In the genomic region with DNA sequence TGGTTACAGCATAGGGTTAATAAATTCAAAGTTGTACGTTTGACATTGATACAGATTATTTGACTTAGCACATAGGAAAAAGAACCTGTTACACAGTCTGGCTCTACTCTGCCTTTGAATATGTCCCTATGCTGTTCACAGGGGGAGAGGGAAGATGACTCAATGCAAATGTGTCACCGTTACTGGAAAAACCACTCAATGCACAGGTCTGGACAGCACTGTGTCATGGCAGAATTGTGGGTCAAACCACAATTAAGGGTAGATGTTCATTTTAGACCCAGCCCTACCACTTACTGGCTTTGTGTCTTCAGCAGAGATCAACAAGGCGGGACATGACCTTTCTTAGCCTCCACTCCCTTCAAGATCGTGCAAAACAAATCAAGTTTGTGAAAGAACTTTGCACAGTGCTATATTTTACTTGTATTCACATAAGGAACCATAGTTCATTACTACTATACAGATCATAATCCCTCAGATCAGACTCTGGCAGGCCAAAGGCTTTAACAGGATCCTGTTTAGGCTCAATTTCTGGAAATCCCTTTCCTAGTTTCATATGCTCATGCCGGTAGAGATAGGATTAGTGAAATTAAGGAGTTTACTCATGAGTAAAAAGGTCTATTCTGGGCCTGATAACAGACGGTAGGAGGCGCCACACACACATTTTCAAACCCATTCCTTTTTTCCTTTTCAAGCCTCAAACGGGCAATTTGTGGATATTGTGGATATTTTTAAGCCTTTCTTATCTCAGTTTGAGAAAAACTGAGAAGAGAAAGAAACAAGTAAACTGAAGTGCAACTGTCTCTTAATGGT, we compare ENCODE assay signal across 1 cellular context.
TF ChIP-seq lines count a peak whose summit lies in the region.

No MANE protein-coding gene starts in this region.

TF ChIP-seq in HCT116, 20 proteins besides CTCF, POLR2A, EP300 and RAD21:
- no peak for TF ChIP-seq REST (IDR thresholded peaks at IDR 0.05; ENCODE audit: low read depth)
- peak; percentile 53 for TF ChIP-seq JUND (IDR thresholded peaks at IDR 0.05)
- TF ChIP-seq CEBPB (IDR thresholded peaks at IDR 0.05; ENCODE audit: low read depth): 0 out of 2 replicates have a peak, but pooled peaks have one; percentile 5
- peak; percentile 41 for TF ChIP-seq SP1 (IDR thresholded peaks at IDR 0.05; ENCODE audit: low read depth)
- TF ChIP-seq FOSL1 (IDR thresholded peaks at IDR 0.05; ENCODE audit: low read depth): peak; percentile 33
- no peak for TF ChIP-seq CBX3 (IDR thresholded peaks at IDR 0.05; ENCODE audit: low read depth)
- TF ChIP-seq POLR2AphosphoS5 (IDR thresholded peaks at IDR 0.05; ENCODE audit: low read depth, low read length): no peak
